ENCODE assay signal across 2 cellular contexts in genomic region chr10:72336259-72337038, GRCh38.
TF ChIP-seq lines count a peak whose summit lies in the region.

No MANE protein-coding gene starts in this region.

TF ChIP-seq in H1, 55 proteins besides CTCF, POLR2A, EP300 and RAD21:
- TF ChIP-seq CREB1 (IDR thresholded peaks at IDR 0.05) = no peak
- no peak for TF ChIP-seq HDAC6 (IDR thresholded peaks at IDR 0.05; ENCODE audit: low read depth, low read length)

TF ChIP-seq in neural cell, 6 proteins besides CTCF, POLR2A, EP300 and RAD21:
- no peak for TF ChIP-seq EZH2 (IDR thresholded peaks at IDR 0.05; ENCODE audit: borderline replicate concordance, insufficient read depth, low read length, poor library complexity, severe bottlenecking)
- no peak for TF ChIP-seq MXI1 (conservative IDR thresholded peaks at IDR 0.05; ENCODE audit: poor library complexity, severe bottlenecking)
- no peak for TF ChIP-seq SMC3 (conservative IDR thresholded peaks at IDR 0.05; ENCODE audit: poor library complexity)
- TF ChIP-seq REST (IDR thresholded peaks at IDR 0.05; ENCODE audit: borderline replicate concordance) = no peak
- TF ChIP-seq POLR2AphosphoS5 (IDR thresholded peaks at IDR 0.05) = no peak
- no peak for TF ChIP-seq TAF1 (IDR thresholded peaks at IDR 0.05; ENCODE audit: low read depth)
